1 cellular context compared by ENCODE assay signal in genomic region chr9:130122465-130122864, GRCh38.
TF ChIP-seq lines count a peak whose summit lies in the region.

No MANE protein-coding gene starts in this region.

TF ChIP-seq in GM12878, 131 proteins besides CTCF, POLR2A, EP300 and RAD21:
- TF ChIP-seq RUNX3 (IDR thresholded peaks at IDR 0.05; ENCODE audit: low read length) = 0 out of 2 replicates have a peak, but pooled peaks have one; percentile 8
- TF ChIP-seq PKNOX1 (IDR thresholded peaks at IDR 0.05) = peak; percentile 32; the same call in 1 of the 2 replicates
- TF ChIP-seq NFIC (IDR thresholded peaks at IDR 0.05; ENCODE audit: low read depth, low read length) = no peak
TF ChIP-seq in GM12878: peak in this region for 2.
